Comparison of ENCODE assay signal across 10 cellular contexts in the genomic region with DNA sequence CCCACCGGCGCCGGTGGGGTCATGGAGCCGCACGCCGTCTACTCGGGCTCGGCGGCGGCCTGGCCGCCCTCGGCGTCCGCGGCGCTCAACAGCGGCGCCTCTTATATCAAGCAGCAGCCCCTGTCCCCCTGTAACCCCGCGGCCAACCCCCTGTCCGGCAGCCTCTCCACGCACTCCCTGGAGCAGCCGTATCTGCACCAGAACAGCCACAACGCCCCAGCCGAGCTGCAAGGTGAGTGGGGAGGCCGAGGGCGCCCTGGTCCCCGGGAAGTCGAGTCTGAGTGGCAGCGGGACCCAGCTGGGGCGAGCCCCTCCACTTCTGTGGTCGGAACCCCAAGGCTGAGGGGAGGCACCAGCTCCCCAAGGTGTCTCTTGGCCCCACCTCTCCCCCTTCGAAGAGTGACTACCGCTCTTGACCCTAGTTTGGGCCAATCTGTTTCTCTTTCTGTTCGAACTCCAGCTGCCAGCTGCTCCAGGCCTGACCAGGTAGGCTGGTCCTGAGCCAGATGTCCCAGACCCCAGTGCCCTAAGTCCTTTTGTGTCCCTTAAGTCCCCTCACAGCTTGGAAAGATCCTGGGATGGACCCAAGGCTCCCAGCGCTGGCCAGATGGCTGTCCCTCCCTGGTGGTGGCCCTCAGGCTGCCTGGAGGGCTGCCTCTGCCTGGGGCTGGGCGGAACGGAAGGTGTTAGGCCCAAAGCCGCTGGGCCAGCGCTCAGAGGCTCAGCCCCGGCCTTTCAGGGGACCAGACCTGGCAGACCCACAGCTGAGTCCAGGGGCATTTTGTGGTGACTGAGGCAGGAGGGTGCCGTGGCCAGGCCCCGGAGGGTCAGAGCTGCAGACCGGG. TPM values are rescaled to one million over a fixed set of nuclear protein-coding genes. Genes with fewer than 3 reads are reported as not detected.
DNase-seq lines count a peak whose midpoint lies in the region; ATAC-seq, FAIRE-seq and TF ChIP-seq lines count a peak whose summit lies in the region.
"Had no signal": no experiment of that assay in that cellular context is flagged by ENCODE, and none has a peak within 500 bp of the region (broad histone marks: within the 10 kb centered on the region; RNA-seq: fewer than 3 reads in every experiment).

No MANE protein-coding gene starts in this region.

- no peaks in the 10 kb centered on the region for H3K9me3 Mint-ChIP-seq in activated T-helper 1 cell treated with anti-CD3 and anti-CD28 coated beads, Interleukin-12 subunit alpha, Interleukin-12 subunit beta, Interleukin-2, Interleukin-4 antibody, amounts not matched to agents 30 ng/mL and 10 ng/mL and 1 ng/mL, durations not matched to agents 14 hours and 24 hours and 36 hours

- 29 to 33% methylated on average over 37 to 41 of the region's 44 CpGs for WGBS in GM23248 (ENCODE audit: low coverage in 1 of 2, low lambda C conversion rate in 2 of 2, missing lambda C conversion rate in 2 of 2), 2 experiments
- WGBS in small intestine, 3 donors = 13 to 23% (median 18%) methylated on average over 34 to 44 of the region's 44 CpGs

- H3K36me3 ChIP-seq in GM23248 (ENCODE audit: low read depth) (no peaks in the 10 kb centered on the region), iPS-15b (ENCODE audit: control insufficient read depth, insufficient read depth, low read length) (no peaks in the 10 kb centered on the region), small intestine (ENCODE audit: control insufficient read depth in 2 of 2, insufficient read depth in 2 of 2, low read length in 2 of 2) (no peaks in the 10 kb centered on the region)

- no peak for ATAC-seq in GM19467 (IDR thresholded peaks at IDR 0.05; ENCODE audit: unreplicated experiment)

- H3K27ac Mint-ChIP-seq in activated T-helper 1 cell treated with anti-CD3 and anti-CD28 coated beads, Interleukin-12 subunit alpha, Interleukin-12 subunit beta, Interleukin-2, Interleukin-4 antibody, amounts not matched to agents 30 ng/mL and 10 ng/mL and 1 ng/mL, durations not matched to agents 14 hours and 24 hours and 36 hours = no peak overlapping the region

- DNase-seq in GM23248 (peak; percentile 39), small intestine (no peak), GM10266 (ENCODE audit: extremely low spot score) (no peak), medulla oblongata (ENCODE audit: extremely low spot score) (no peak)
- no peak for DNase-seq in activated T-helper 1 cell treated with anti-CD3 and anti-CD28 coated beads, Interleukin-12 subunit alpha, Interleukin-12 subunit beta, Interleukin-2, Interleukin-4 antibody, amounts not matched to agents 30 ng/mL and 10 ng/mL and 1 ng/mL, durations not matched to agents 14 hours and 24 hours and 36 hours (ENCODE audit: low spot score)

- H3K4me3 ChIP-seq in GM23248 (peak overlapping the region; percentile 75), iPS-15b (ENCODE audit: low read depth, low read length) (peak overlapping the region; percentile 26), small intestine (ENCODE audit: low read depth in 1 of 2, low read length in 2 of 2) (peak overlapping the region; percentile 41 to 57)

- H3K4me1 Mint-ChIP-seq in activated T-helper 1 cell treated with anti-CD3 and anti-CD28 coated beads, Interleukin-12 subunit alpha, Interleukin-12 subunit beta, Interleukin-2, Interleukin-4 antibody, amounts not matched to agents 30 ng/mL and 10 ng/mL and 1 ng/mL, durations not matched to agents 14 hours and 24 hours and 36 hours (ENCODE audit: low read depth) = peaks cover 20% of the 10 kb centered on the region

- intact Hi-C loops in activated T-helper 1 cell treated with anti-CD3 and anti-CD28 coated beads, Interleukin-12 subunit alpha, Interleukin-12 subunit beta, Interleukin-2, Interleukin-4 antibody, amounts not matched to agents 30 ng/mL and 10 ng/mL and 1 ng/mL, durations not matched to agents 14 hours and 24 hours and 36 hours (cut with micrococcal nuclease) = no loop called here

- H3K9me3 ChIP-seq in GM23248 (ENCODE audit: low read depth) = no peaks in the 10 kb centered on the region
- no peaks in the 10 kb centered on the region for H3K9me3 ChIP-seq in iPS-15b (ENCODE audit: control insufficient read depth, insufficient read depth, low read length)
- H3K9me3 ChIP-seq in small intestine (ENCODE audit: control insufficient read depth, low read depth) = no peaks in the 10 kb centered on the region

- no peak for FAIRE-seq in small intestine (lab: Jason Lieb, UNC)
- FAIRE-seq: colon, islet of Langerhans, RCC 7860 had no signal

- peaks cover 27% of the 10 kb centered on the region for H3K27me3 ChIP-seq in GM23248 (replicated peaks; ENCODE audit: insufficient read depth)
- peaks cover 92% of the 10 kb centered on the region for H3K27me3 ChIP-seq in iPS-15b (ENCODE audit: control insufficient read depth, insufficient read depth, low read length)
- H3K27me3 ChIP-seq in small intestine (ENCODE audit: control insufficient read depth in 2 of 2, insufficient read depth in 2 of 2, low read length in 2 of 2) = peaks cover 30 to 34% of the 10 kb centered on the region in 2 donors

- no peak overlapping the region for H2AFZ ChIP-seq in GM23248

- H3K27me3 Mint-ChIP-seq in activated T-helper 1 cell treated with anti-CD3 and anti-CD28 coated beads, Interleukin-12 subunit alpha, Interleukin-12 subunit beta, Interleukin-2, Interleukin-4 antibody, amounts not matched to agents 30 ng/mL and 10 ng/mL and 1 ng/mL, durations not matched to agents 14 hours and 24 hours and 36 hours (ENCODE audit: insufficient read depth) = peaks cover 54% of the 10 kb centered on the region

- peaks cover 32% of the 10 kb centered on the region for H3K79me2 ChIP-seq in GM23248 (ENCODE audit: insufficient read depth)

- peak overlapping the region; percentile 46 for H3K9ac ChIP-seq in GM23248
- no peak overlapping the region for H3K9ac ChIP-seq in iPS-15b (ENCODE audit: low read depth, low read length)

- H3K4me1 ChIP-seq in GM23248 (ENCODE audit: insufficient read depth) (peaks cover 3% of the 10 kb centered on the region; the same call in 1 of the 2 replicates), iPS-15b (ENCODE audit: control insufficient read depth, insufficient read depth, low read length) (peaks cover 2% of the 10 kb centered on the region), small intestine (ENCODE audit: control insufficient read depth in 2 of 2, insufficient read depth in 1 of 2, low read depth in 1 of 2, low read length in 1 of 2) (peaks cover 0 to 2% of the 10 kb centered on the region in 2 donors)

- H3K4me2 ChIP-seq in GM23248 (ENCODE audit: unreplicated experiment) = peak overlapping the region; percentile 45

- no peaks in the 10 kb centered on the region for H3K9me2 ChIP-seq in GM23248 (ENCODE audit: insufficient read depth)

- peaks cover 3% of the 10 kb centered on the region for H3K36me3 Mint-ChIP-seq in activated T-helper 1 cell treated with anti-CD3 and anti-CD28 coated beads, Interleukin-12 subunit alpha, Interleukin-12 subunit beta, Interleukin-2, Interleukin-4 antibody, amounts not matched to agents 30 ng/mL and 10 ng/mL and 1 ng/mL, durations not matched to agents 14 hours and 24 hours and 36 hours (ENCODE audit: low read depth)

- peak overlapping the region; percentile 22 for H3K4me3 Mint-ChIP-seq in activated T-helper 1 cell treated with anti-CD3 and anti-CD28 coated beads, Interleukin-12 subunit alpha, Interleukin-12 subunit beta, Interleukin-2, Interleukin-4 antibody, amounts not matched to agents 30 ng/mL and 10 ng/mL and 1 ng/mL, durations not matched to agents 14 hours and 24 hours and 36 hours

- no peaks in the 10 kb centered on the region for H4K20me1 ChIP-seq in GM23248 (ENCODE audit: insufficient read depth)

- H3K27ac ChIP-seq in GM23248 = no peak overlapping the region
- H3K27ac ChIP-seq in small intestine (ENCODE audit: low read depth in 1 of 2, low read length in 1 of 2) = peak overlapping the region; percentile 39 to 94

- H3F3A ChIP-seq in GM23248 (ENCODE audit: insufficient read depth) = no peaks in the 10 kb centered on the region

- in situ Hi-C loops in GM23248 (cut with MboI) = loop anchor here (25.0 kb wide), 1 partner anchor 674 kb away; no protein-coding TSS in a partner anchor

- no peak for TF ChIP-seq CTCF in GM10266 (IDR thresholded peaks at IDR 0.05; ENCODE audit: control insufficient read depth, insufficient read depth, low read depth, missing control alignments)

RNA-seq across cellular contexts. Expression of gene FOXF1, which starts 1.2 kb away (rescaled TPM):
- total RNA-seq in GM23248 (2014; rRNA removed; shearing (Covaris generic)) = 1.5 and 4.0 TPM in 2 replicates
- polyA plus RNA-seq in GM23248 (2016; fragmentation: Nextera tagmentation; extraction: Ambion mirVana) (4.2 and 4.6 TPM in 2 replicates), small intestine (1 to 10 TPM in 2 of 3 donors, not detected in 1; 4.6 to 7.2 TPM)
- total RNA-seq in activated T-helper 1 cell treated with anti-CD3 and anti-CD28 coated beads, Interleukin-12 subunit alpha, Interleukin-12 subunit beta, Interleukin-2, Interleukin-4 antibody, amounts not matched to agents 30 ng/mL and 10 ng/mL and 1 ng/mL, durations not matched to agents 14 hours and 24 hours and 36 hours = not detected in 2 replicates

RNA-seq across cellular contexts. Expression of gene MTHFSD, which starts 43.5 kb away (rescaled TPM):
- total RNA-seq in GM23248 (2014; rRNA removed; shearing (Covaris generic)) = 12.9 and 14.0 TPM in 2 replicates
- polyA plus RNA-seq in GM23248 (2016; fragmentation: Nextera tagmentation; extraction: Ambion mirVana) = 12.4 and 14.0 TPM in 2 replicates
- 30.6 and 31.8 TPM in 2 replicates for total RNA-seq in activated T-helper 1 cell treated with anti-CD3 and anti-CD28 coated beads, Interleukin-12 subunit alpha, Interleukin-12 subunit beta, Interleukin-2, Interleukin-4 antibody, amounts not matched to agents 30 ng/mL and 10 ng/mL and 1 ng/mL, durations not matched to agents 14 hours and 24 hours and 36 hours
- polyA plus RNA-seq in small intestine = 10 to 100 TPM in 1 of 3 donors, 1 to 10 TPM in 2; 7.6 to 19.2 (median 9.8) TPM

RNA-seq across cellular contexts. Expression of gene FOXC2, which starts 55.1 kb away (rescaled TPM):
- 0.51 and 1.2 TPM in 2 replicates for total RNA-seq in GM23248 (2014; rRNA removed; shearing (Covaris generic))
- polyA plus RNA-seq in GM23248 (2016; fragmentation: Nextera tagmentation; extraction: Ambion mirVana) (2.5 and 3.0 TPM in 2 replicates), small intestine (under 1 TPM in 1 of 3 donors, not detected in 2; 0.97 TPM)
- not detected in 2 replicates for total RNA-seq in activated T-helper 1 cell treated with anti-CD3 and anti-CD28 coated beads, Interleukin-12 subunit alpha, Interleukin-12 subunit beta, Interleukin-2, Interleukin-4 antibody, amounts not matched to agents 30 ng/mL and 10 ng/mL and 1 ng/mL, durations not matched to agents 14 hours and 24 hours and 36 hours
